ENCODE assay signal across 32 cellular contexts in genomic region chr18:46237891-46238290, GRCh38.
"Had no signal": no experiment of that assay in that cellular context is flagged by ENCODE, and none has a peak within 500 bp of the region (broad histone marks: within the 10 kb centered on the region; RNA-seq: fewer than 3 reads in every experiment).

No MANE protein-coding gene starts in this region.

- ATAC-seq: activated CD4-positive, CD25-positive, alpha-beta regulatory T cell treated with anti-CD3 and anti-CD28 coated beads, Interleukin-2, amount 50 U/mL, for 24 hours; activated CD8-positive, alpha-beta memory T cell treated with anti-CD3 and anti-CD28 coated beads, Interleukin-2, amount 10 ng/mL, durations not matched to agents 7 days and 5 days; activated CD8-positive, alpha-beta T cell treated with anti-CD3 and anti-CD28 coated beads for 36 hours; activated naive CD4-positive, alpha-beta T cell treated with anti-CD3 and anti-CD28 coated beads, Interleukin-2, amount 50 U/mL, for 72 hours; activated T-cell treated with anti-CD3 and anti-CD28 coated beads, Interleukin-2, amount 50 U/mL, for 72 hours; gastroesophageal sphincter; T-helper 17 cell had no signal

- H3K27ac Mint-ChIP-seq: activated B cell treated with CpG ODN at 0.5 μM for 24 hours; activated CD8-positive, alpha-beta memory T cell treated with anti-CD3 and anti-CD28 coated beads, Interleukin-2, amount 10 ng/mL, durations not matched to agents 7 days and 5 days; activated CD8-positive, alpha-beta T cell treated with anti-CD3 and anti-CD28 coated beads for 36 hours; activated naive CD4-positive, alpha-beta T cell treated with anti-CD3 and anti-CD28 coated beads, Interleukin-2, amount 10 ng/mL, durations not matched to agents 7 days and 5 days; activated naive CD4-positive, alpha-beta T cell treated with anti-CD3 and anti-CD28 coated beads, Interleukin-2, amount 50 U/mL, for 72 hours; activated naive CD8-positive, alpha-beta T cell treated with anti-CD3 and anti-CD28 coated beads, Interleukin-2, amount 10 ng/mL, durations not matched to agents 7 days and 5 days; activated T-cell treated with anti-CD3 and anti-CD28 coated beads, Interleukin-2, amount 50 U/mL, for 72 hours; brain; dendritic cell treated with granulocyte-macrophage colony-stimulating factor and Interleukin-4, amounts not matched to agents 40 ng/mL and 50 ng/mL, for 4 days; endodermal cell; T-helper 2 cell treated with Interferon-gamma antibody and Interleukin-4, amounts not matched to agents 5 μg/mL and 100 μg/mL, for 36 hours had no signal

- H3K4me3 Mint-ChIP-seq: activated B cell treated with CpG ODN at 0.5 μM for 24 hours; activated CD8-positive, alpha-beta memory T cell treated with anti-CD3 and anti-CD28 coated beads, Interleukin-2, amount 10 ng/mL, durations not matched to agents 7 days and 5 days; activated CD8-positive, alpha-beta T cell treated with anti-CD3 and anti-CD28 coated beads for 36 hours; activated naive CD4-positive, alpha-beta T cell treated with anti-CD3 and anti-CD28 coated beads, Interleukin-2, amount 10 ng/mL, durations not matched to agents 7 days and 5 days; activated naive CD8-positive, alpha-beta T cell treated with anti-CD3 and anti-CD28 coated beads, Interleukin-2, amount 10 ng/mL, durations not matched to agents 7 days and 5 days; activated T-cell treated with anti-CD3 and anti-CD28 coated beads, Interleukin-2, amount 50 U/mL, for 72 hours; brain; central memory CD8-positive, alpha-beta T cell; dendritic cell treated with granulocyte-macrophage colony-stimulating factor and Interleukin-4, amounts not matched to agents 40 ng/mL and 50 ng/mL, for 4 days; endodermal cell; T-helper 17 cell; T-helper 2 cell treated with Interferon-gamma antibody and Interleukin-4, amounts not matched to agents 5 μg/mL and 100 μg/mL, for 36 hours had no signal

- H3K27me3 ChIP-seq: ascending aorta, breast epithelium, dorsolateral prefrontal cortex, esophagus muscularis mucosa, gastroesophageal sphincter had no signal

- H3K4me3 ChIP-seq: ascending aorta, breast epithelium, coronary artery, dorsolateral prefrontal cortex, esophagus muscularis mucosa, gastroesophageal sphincter had no signal

- DNase-seq: activated B cell treated with CpG ODN at 0.5 μM for 24 hours; activated CD4-positive, alpha-beta T cell treated with anti-CD3 and anti-CD28 coated beads for 48 hours; activated CD4-positive, alpha-beta T cell treated with anti-CD3 and anti-CD28 coated beads, Interleukin-2, amount 50 U/mL, for 1 hour; activated CD4-positive, alpha-beta T cell treated with anti-CD3 and anti-CD28 coated beads, Interleukin-2, amount 50 U/mL, for 48 hours; activated CD8-positive, alpha-beta memory T cell treated with anti-CD3 and anti-CD28 coated beads, Interleukin-2, amount 10 ng/mL, durations not matched to agents 7 days and 5 days; activated CD8-positive, alpha-beta memory T cell treated with anti-CD3 and anti-CD28 coated beads, Interleukin-2, amount 50 U/mL, for 4 hours; activated CD8-positive, alpha-beta T cell treated with anti-CD3 and anti-CD28 coated beads for 36 hours; activated gamma-delta T cell; activated naive CD4-positive, alpha-beta T cell; activated naive CD4-positive, alpha-beta T cell treated with anti-CD3 and anti-CD28 coated beads, Interleukin-2, amount 10 ng/mL, durations not matched to agents 7 days and 5 days; activated naive CD8-positive, alpha-beta T cell treated with anti-CD3 and anti-CD28 coated beads, Interleukin-2, amount 10 ng/mL, durations not matched to agents 7 days and 5 days; activated T-cell treated with anti-CD3 and anti-CD28 coated beads, Interleukin-2, amount 50 U/mL, for 1 hour; activated T-cell treated with anti-CD3 and anti-CD28 coated beads, Interleukin-2, amount 50 U/mL, for 72 hours; dorsolateral prefrontal cortex; effector memory CD4-positive, alpha-beta T cell; endodermal cell; foreskin melanocyte; T-helper 1 cell; T-helper 17 cell; T1000; WERI-Rb-1 had no signal

- H3K27ac ChIP-seq: ascending aorta, breast epithelium, coronary artery, dorsolateral prefrontal cortex, esophagus muscularis mucosa, gastroesophageal sphincter, WERI-Rb-1 had no signal

- H3K9me3 Mint-ChIP-seq: activated B cell treated with CpG ODN at 0.5 μM for 24 hours; activated CD8-positive, alpha-beta T cell treated with anti-CD3 and anti-CD28 coated beads for 36 hours; activated naive CD4-positive, alpha-beta T cell treated with anti-CD3 and anti-CD28 coated beads, Interleukin-2, amount 10 ng/mL, durations not matched to agents 7 days and 5 days; activated naive CD4-positive, alpha-beta T cell treated with anti-CD3 and anti-CD28 coated beads, Interleukin-2, amount 50 U/mL, for 72 hours; activated T-cell treated with anti-CD3 and anti-CD28 coated beads, Interleukin-2, amount 50 U/mL, for 72 hours; brain; central memory CD8-positive, alpha-beta T cell; dendritic cell treated with granulocyte-macrophage colony-stimulating factor and Interleukin-4, amounts not matched to agents 40 ng/mL and 50 ng/mL, for 4 days; endodermal cell; T-helper 2 cell treated with Interferon-gamma antibody and Interleukin-4, amounts not matched to agents 5 μg/mL and 100 μg/mL, for 36 hours had no signal

- H3K9me3 ChIP-seq: ascending aorta, breast epithelium, esophagus muscularis mucosa, gastroesophageal sphincter had no signal

- H3K36me3 ChIP-seq: ascending aorta, breast epithelium, gastroesophageal sphincter, WERI-Rb-1 had no signal

- H3K4me1 ChIP-seq: ascending aorta, breast epithelium had no signal

- H3K27me3 Mint-ChIP-seq: activated B cell treated with CpG ODN at 0.5 μM for 24 hours; activated CD8-positive, alpha-beta memory T cell treated with anti-CD3 and anti-CD28 coated beads, Interleukin-2, amount 10 ng/mL, durations not matched to agents 7 days and 5 days; activated CD8-positive, alpha-beta T cell treated with anti-CD3 and anti-CD28 coated beads for 36 hours; activated naive CD4-positive, alpha-beta T cell treated with anti-CD3 and anti-CD28 coated beads, Interleukin-2, amount 10 ng/mL, durations not matched to agents 7 days and 5 days; activated naive CD8-positive, alpha-beta T cell treated with anti-CD3 and anti-CD28 coated beads, Interleukin-2, amount 10 ng/mL, durations not matched to agents 7 days and 5 days; brain; central memory CD8-positive, alpha-beta T cell; dendritic cell treated with granulocyte-macrophage colony-stimulating factor and Interleukin-4, amounts not matched to agents 40 ng/mL and 50 ng/mL, for 4 days; T-helper 17 cell had no signal
